ENCODE assay signal across 31 cellular contexts in the genomic region with DNA sequence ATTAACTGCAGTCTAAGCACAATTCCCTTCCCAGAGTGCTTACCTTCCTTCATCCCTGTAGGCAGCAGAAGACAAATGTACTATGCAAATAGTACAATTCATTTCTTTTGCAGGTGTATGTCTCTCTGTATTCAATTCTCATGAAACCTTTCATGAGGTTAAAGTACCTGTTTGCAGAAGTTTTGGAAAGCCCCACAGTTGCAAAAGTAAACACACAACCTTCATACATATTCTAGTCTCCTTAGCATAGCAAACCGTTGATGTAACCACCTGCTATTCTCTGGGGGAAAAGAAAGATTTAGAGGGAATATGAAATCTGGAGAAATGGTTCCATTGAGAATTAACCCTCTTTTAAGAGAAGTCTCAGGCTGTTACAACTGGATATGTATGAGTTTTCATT.
"Had no signal": no experiment of that assay in that cellular context is flagged by ENCODE, and none has a peak within 500 bp of the region (broad histone marks: within the 10 kb centered on the region; RNA-seq: fewer than 3 reads in every experiment).

No MANE protein-coding gene starts in this region.

- H3K27ac ChIP-seq: breast epithelium, SJCRH30, SK-N-MC, WERI-Rb-1 had no signal

- H3K27me3 ChIP-seq: breast epithelium, MG63, SJCRH30 had no signal

- H3K4me3 ChIP-seq: breast epithelium, MG63, SJCRH30, SK-N-MC had no signal

- H3K4me1 ChIP-seq: breast epithelium, SJCRH30 had no signal

- H3K36me3 ChIP-seq: breast epithelium, MG63, SJCRH30, WERI-Rb-1 had no signal

- H3K9me3 ChIP-seq: breast epithelium, MG63, SJCRH30 had no signal

- ATAC-seq: activated CD8-positive, alpha-beta memory T cell treated with anti-CD3 and anti-CD28 coated beads, Interleukin-2, amount 10 ng/mL, durations not matched to agents 7 days and 5 days; Panc1 had no signal

- DNase-seq: activated CD4-positive, alpha-beta memory T cell treated with anti-CD3 and anti-CD28 coated beads, Interleukin-2, amount 10 ng/mL, durations not matched to agents 7 days and 5 days; activated CD4-positive, alpha-beta T cell treated with anti-CD3 and anti-CD28 coated beads for 1 hour; activated CD4-positive, alpha-beta T cell treated with anti-CD3 and anti-CD28 coated beads for 48 hours; activated CD4-positive, CD25-positive, alpha-beta regulatory T cell; activated CD8-positive, alpha-beta memory T cell treated with anti-CD3 and anti-CD28 coated beads for 24 hours; activated CD8-positive, alpha-beta memory T cell treated with anti-CD3 and anti-CD28 coated beads, Interleukin-2, amount 10 ng/mL, durations not matched to agents 7 days and 5 days; activated CD8-positive, alpha-beta memory T cell treated with anti-CD3 and anti-CD28 coated beads, Interleukin-2, amount 50 U/mL, for 48 hours; activated effector memory CD4-positive, alpha-beta T cell treated with anti-CD3 and anti-CD28 coated beads, Interleukin-2, amount 50 U/mL, for 16 hours; activated naive CD4-positive, alpha-beta T cell; activated naive CD4-positive, alpha-beta T cell treated with anti-CD3 and anti-CD28 coated beads, Interleukin-2, amount 50 U/mL, for 16 hours; activated naive CD8-positive, alpha-beta T cell treated with anti-CD3 and anti-CD28 coated beads for 36 hours; activated T-cell treated with anti-CD3 and anti-CD28 coated beads, Interleukin-2, amount 50 U/mL, for 48 hours; amniotic stem cell; aorta; Kasumi-1; KG1; MG63; MV-4-11; NCI-H1092; NCI-H1436 treated with DMSO at 0.1 percent for 48 hours; NCI-H1694 treated with DMSO at 0.1 percent for 48 hours; NCI-H2029; NCI-H446; NCI-H510A treated with DMSO at 0.1 percent for 48 hours; SHP77; SJCRH30; T1000; WERI-Rb-1 had no signal
